ENCODE assay signal across 15 cellular contexts in genomic region chr3:124207873-124208473, GRCh38.
A peak's percentile ranks its signal among the peaks of the same experiment; 100 is the strongest.
DNase-seq lines count a peak whose midpoint lies in the region; ATAC-seq, FAIRE-seq and TF ChIP-seq lines count a peak whose summit lies in the region.
"Had no signal": no experiment of that assay in that cellular context is flagged by ENCODE, and none has a peak within 500 bp of the region (broad histone marks: within the 10 kb centered on the region; RNA-seq: fewer than 3 reads in every experiment).

No MANE protein-coding gene starts in this region.

- POLR2A ChIA-PET in RWPE1 (lab: Yijun Ruan, JAX; ENCODE audit: low non-redundant PET) = no interaction called here

- H3K27ac ChIP-seq in RWPE1 = no peak overlapping the region
- H3K27ac ChIP-seq: vagina had no signal

- peak; percentile 88 for ATAC-seq in HG02588 (IDR thresholded peaks at IDR 0.05; ENCODE audit: unreplicated experiment)
- peak; percentile 66 for ATAC-seq in HG03378 (IDR thresholded peaks at IDR 0.05; ENCODE audit: unreplicated experiment)
- no peak for ATAC-seq in left ventricle myocardium superior

- no peak for TF ChIP-seq POLR2A in GM12891 (IDR thresholded peaks at IDR 0.05; ENCODE audit: low read depth, low read length)

- DNase-seq in GM12891 (ENCODE audit: insufficient read length, low spot score) = no peak
- peak; percentile 4 for DNase-seq in GM19239 (ENCODE audit: insufficient read length, low spot score)
- DNase-seq in HuH-7 (ENCODE audit: low spot score) = no peak
- no peak for DNase-seq in NCI-H146 (lab: John Stamatoyannopoulos, UW)
- DNase-seq in RWPE1 (ENCODE audit: low spot score) = no peak
- DNase-seq in left ventricle myocardium superior = no peak
- DNase-seq: activated CD4-positive, alpha-beta T cell treated with anti-CD3 and anti-CD28 coated beads, Interleukin-2, amount 10 ng/mL, durations not matched to agents 24 days and 14 days; activated effector memory CD4-positive, alpha-beta T cell treated with anti-CD3 and anti-CD28 coated beads, Interleukin-2, amount 50 U/mL, for 16 hours; H9; NCI-H1930; occipital lobe had no signal

- FAIRE-seq in GM12891 (lab: Jason Lieb, UNC) = peak; percentile 73
- FAIRE-seq in GM19239 (lab: Jason Lieb, UNC) = peak; percentile 69
- FAIRE-seq: bronchial epithelial cell had no signal

- CTCF ChIA-PET in RWPE1 (lab: Yijun Ruan, JAX) = no interaction called here

- intact Hi-C loops in left ventricle myocardium superior (cut with micrococcal nuclease) = no loop called here

- no peak for TF ChIP-seq CTCF in RWPE1 (conservative IDR thresholded peaks at IDR 0.05; ENCODE audit: low read depth)

TF ChIP-seq in GM12891, 5 proteins besides CTCF, POLR2A, EP300 and RAD21:
- no peak for TF ChIP-seq TAF1 (IDR thresholded peaks at IDR 0.05; ENCODE audit: low read depth, low read length)
- TF ChIP-seq SPI1 (IDR thresholded peaks at IDR 0.05; ENCODE audit: low read depth, low read length) = no peak
- TF ChIP-seq POLR2AphosphoS5 (IDR thresholded peaks at IDR 0.05; ENCODE audit: low read depth, low read length) = no peak
- TF ChIP-seq POU2F2 (IDR thresholded peaks at IDR 0.05; ENCODE audit: low read depth, low read length) = no peak
- TF ChIP-seq PAX5 (IDR thresholded peaks at IDR 0.05; ENCODE audit: insufficient read depth, low read length, severe bottlenecking) = no peak
